Comparison of ENCODE assay signal across 7 cellular contexts in the genomic region with DNA sequence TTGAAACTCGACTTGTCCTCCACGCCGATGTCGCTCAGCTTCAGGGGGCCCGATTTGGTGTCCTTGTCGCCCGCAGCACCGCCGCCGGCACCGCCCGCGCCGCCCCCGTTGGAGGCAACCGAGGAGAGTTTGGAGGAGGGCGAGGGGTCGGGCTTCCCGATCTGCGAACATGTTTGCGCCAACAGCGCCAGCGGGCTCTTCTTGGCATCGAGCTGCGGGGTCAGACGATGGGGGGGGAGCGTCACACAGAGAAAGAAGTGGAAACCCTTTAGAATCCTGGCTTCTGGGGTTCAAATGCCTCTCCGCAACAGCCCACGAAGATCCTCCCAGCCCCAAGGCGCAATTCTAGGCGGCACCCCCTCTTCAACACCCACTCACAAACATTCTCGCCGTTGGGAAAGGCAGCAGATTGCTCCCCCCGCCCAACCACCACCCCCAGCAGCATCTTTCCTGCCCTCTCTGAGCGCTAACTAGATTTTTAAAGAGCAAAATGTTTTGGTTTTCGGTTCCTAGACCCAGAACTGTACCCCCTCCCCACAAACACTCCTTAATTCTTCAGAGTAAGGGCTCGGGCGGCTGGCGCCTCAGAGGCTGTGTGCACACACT. TPM values are rescaled to one million over a fixed set of nuclear protein-coding genes. Genes with fewer than 3 reads are reported as not detected.
DNase-seq lines count a peak whose midpoint lies in the region; ATAC-seq and TF ChIP-seq lines count a peak whose summit lies in the region.

No MANE protein-coding gene starts in this region.

- H2AFZ ChIP-seq in MM.1S (ENCODE audit: low read length) = peak overlapping the region; percentile 95

- no peaks in the 10 kb centered on the region for H3K36me3 ChIP-seq in MM.1S (replicated peaks; ENCODE audit: insufficient read depth, low read length)
- no peaks in the 10 kb centered on the region for H3K36me3 ChIP-seq in duodenal mucosa (ENCODE audit: control insufficient read depth in 1 of 2, insufficient read depth in 2 of 2, low read length in 2 of 2)

- H3K27me3 Mint-ChIP-seq in naive B cell = peaks cover 37 to 58% (median 45%) of the 10 kb centered on the region in 3 donors

- H3K27ac Mint-ChIP-seq in naive B cell = peak overlapping the region in 2 of 6 donors; percentile 30 to 38

- H3K4me2 ChIP-seq in MM.1S (ENCODE audit: low read depth, low read length) = peak overlapping the region; percentile 98

- H4K20me1 ChIP-seq in MM.1S (ENCODE audit: insufficient read depth, low read length) = no peaks in the 10 kb centered on the region

- H3F3A ChIP-seq in MM.1S (ENCODE audit: insufficient read depth, low read length) = peaks cover 25% of the 10 kb centered on the region

- DNase-seq in ELR (ENCODE audit: low read depth) (peak; percentile 51), MM.1S (no peak), naive B cell (no peak), globus pallidus (ENCODE audit: low spot score) (no peak), T1000 (lab: John Stamatoyannopoulos, UW) (no peak)

- H3K4me1 ChIP-seq in MM.1S (ENCODE audit: low read length) (no peaks in the 10 kb centered on the region), duodenal mucosa (ENCODE audit: control insufficient read depth in 1 of 2, insufficient read depth in 2 of 2, low read length in 2 of 2) (peaks cover 10 to 15% of the 10 kb centered on the region in 2 donors)

- no peak for TF ChIP-seq CTCF in MM.1S (IDR thresholded peaks at IDR 0.05; ENCODE audit: low read length)

- no peaks in the 10 kb centered on the region for H3K9me2 ChIP-seq in MM.1S (replicated peaks; ENCODE audit: insufficient read depth, low read length)

- H3K4me3 ChIP-seq in MM.1S (ENCODE audit: low read length) (peak overlapping the region; percentile 99), duodenal mucosa (ENCODE audit: low read depth in 1 of 2, low read length in 2 of 2) (peak overlapping the region; percentile 92 to 97)

- H3K36me3 Mint-ChIP-seq in naive B cell = peaks cover 0 to 19% of the 10 kb centered on the region in 2 donors

- peak overlapping the region; percentile 82; the same call in 1 of the 2 replicates for H3K9ac ChIP-seq in MM.1S (ENCODE audit: low read length)
- peak overlapping the region; percentile 86 to 95 for H3K9ac ChIP-seq in duodenal mucosa (ENCODE audit: low read depth in 1 of 2, low read length in 2 of 2)

- H3K9me3 ChIP-seq in MM.1S (replicated peaks; ENCODE audit: insufficient read depth, low read length) = no peaks in the 10 kb centered on the region
- H3K9me3 ChIP-seq in duodenal mucosa (ENCODE audit: control insufficient read depth in 1 of 2, low read length in 2 of 2) = no peaks in the 10 kb centered on the region

- H3K27me3 ChIP-seq in MM.1S (replicated peaks; ENCODE audit: insufficient read depth, low read length) (no peaks in the 10 kb centered on the region), duodenal mucosa (ENCODE audit: control insufficient read depth in 1 of 2, insufficient read depth in 2 of 2, low read length in 2 of 2) (peaks cover 0 to 6% of the 10 kb centered on the region in 2 donors)

- peak overlapping the region; percentile 78 to 91 (median 87) for H3K4me3 Mint-ChIP-seq in naive B cell

- peaks cover 0 to 3% (median 0%) of the 10 kb centered on the region in 7 donors for H3K9me3 Mint-ChIP-seq in naive B cell

- peaks cover 25% of the 10 kb centered on the region for H3K79me2 ChIP-seq in MM.1S (ENCODE audit: low read length)

- no peak for ATAC-seq in naive B cell (ENCODE audit: low read depth in 2 of 2)
- no peak for ATAC-seq in GM21447 (IDR thresholded peaks at IDR 0.05; ENCODE audit: unreplicated experiment)

- H3K27ac ChIP-seq in MM.1S (ENCODE audit: low read length) = no peak overlapping the region
- H3K27ac ChIP-seq in duodenal mucosa (ENCODE audit: low read depth, low read length) = peak overlapping the region; percentile 87

- peaks cover 20 to 33% (median 32%) of the 10 kb centered on the region in 3 donors for H3K4me1 Mint-ChIP-seq in naive B cell

RNA-seq across cellular contexts. Expression of a gene that starts 1.3 kb away (rescaled TPM):
- polyA plus RNA-seq in naive B cell (ENCODE audit: low read depth in 6 of 6) = not detected

RNA-seq across cellular contexts. Expression of a gene that starts 31.2 kb away (rescaled TPM):
- 1 to 10 TPM in 1 of 6 donors, not detected in 5; 2.1 TPM for polyA plus RNA-seq in naive B cell (ENCODE audit: low read depth in 6 of 6)
